ENCODE assay signal across 8 cellular contexts in genomic region chr2:55047677-55048299, GRCh38. TPM values are rescaled to one million over a fixed set of nuclear protein-coding genes. Genes with fewer than 3 reads are reported as not detected.
DNase-seq lines count a peak whose midpoint lies in the region; ATAC-seq and TF ChIP-seq lines count a peak whose summit lies in the region.

No MANE protein-coding gene starts in this region.

- H3K27me3 ChIP-seq in ascending aorta = no peaks in the 10 kb centered on the region

- intact Hi-C loops in ascending aorta (cut with DNase I) = loop anchor here (2.0 to 5.0 kb wide), 2 partner anchors 33 to 70 kb away; no protein-coding TSS in a partner anchor

- no peak for TF ChIP-seq CTCF in ascending aorta (IDR thresholded peaks at IDR 0.05)

- DNase-seq in NCI-H2029 treated with DMSO at 0.1 percent for 48 hours (lab: John Stamatoyannopoulos, UW) (peak; percentile 7), NCI-H2029 (lab: John Stamatoyannopoulos, UW) (no peak), NCI-H524 treated with DMSO at 0.1 percent for 48 hours (lab: John Stamatoyannopoulos, UW) (peak; percentile 38), ascending aorta (ENCODE audit: low spot score in 2 of 2) (no peak), iris pigment epithelial cell (ENCODE audit: low read depth) (peak; percentile 61), GDM1 (lab: John Stamatoyannopoulos, UW) (no peak)
- no peak for DNase-seq in stimulated activated naive CD8-positive, alpha-beta T cell treated with anti-CD3 and anti-CD28 coated beads, Interleukin-15, amount 100 ng/mL, for 72 hours

- peak overlapping the region; percentile 95 to 96 for H3K27ac ChIP-seq in ascending aorta

- H3K4me1 ChIP-seq in ascending aorta = peaks cover 2 to 22% of the 10 kb centered on the region in 2 donors

- no peaks in the 10 kb centered on the region for H3K9me3 ChIP-seq in ascending aorta

- H3K4me3 ChIP-seq in ascending aorta = peak overlapping the region; percentile 79 to 90

- peaks cover 41% of the 10 kb centered on the region for H3K4me1 Mint-ChIP-seq in stimulated activated naive CD8-positive, alpha-beta T cell treated with anti-CD3 and anti-CD28 coated beads, Interleukin-15, amount 100 ng/mL, for 72 hours

- H3K27me3 Mint-ChIP-seq in stimulated activated naive CD8-positive, alpha-beta T cell treated with anti-CD3 and anti-CD28 coated beads, Interleukin-15, amount 100 ng/mL, for 72 hours = no peaks in the 10 kb centered on the region

- H3K36me3 ChIP-seq in ascending aorta = no peaks in the 10 kb centered on the region

- no peaks in the 10 kb centered on the region for H3K9me3 Mint-ChIP-seq in stimulated activated naive CD8-positive, alpha-beta T cell treated with anti-CD3 and anti-CD28 coated beads, Interleukin-15, amount 100 ng/mL, for 72 hours

- ATAC-seq in stimulated activated naive CD8-positive, alpha-beta T cell treated with anti-CD3 and anti-CD28 coated beads, Interleukin-15, amount 100 ng/mL, for 72 hours = no peak
- ATAC-seq in HG02623 (IDR thresholded peaks at IDR 0.05; ENCODE audit: unreplicated experiment) = no peak

- peak overlapping the region in 1 of 2 donors; percentile 19 for H3K27ac Mint-ChIP-seq in stimulated activated naive CD8-positive, alpha-beta T cell treated with anti-CD3 and anti-CD28 coated beads, Interleukin-15, amount 100 ng/mL, for 72 hours

- peak overlapping the region; percentile 75 to 97 for H3K4me3 Mint-ChIP-seq in stimulated activated naive CD8-positive, alpha-beta T cell treated with anti-CD3 and anti-CD28 coated beads, Interleukin-15, amount 100 ng/mL, for 72 hours

RNA-seq across cellular contexts. Expression of gene RTN4, which starts 2.5 kb away (rescaled TPM):
- total RNA-seq in ascending aorta = 296 TPM

Comparison
In these comparisons a context has a peak if more than half of its experiments do, and no peak if none do; other contexts are left out.
1. DNase-seq: peak in NCI-H2029 treated with DMSO at 0.1 percent for 48 hours (single experiment), NCI-H524 treated with DMSO at 0.1 percent for 48 hours (single experiment) and iris pigment epithelial cell (single experiment); none in NCI-H2029 (single experiment), ascending aorta (0 of 2), stimulated activated naive CD8-positive, alpha-beta T cell treated with anti-CD3 and anti-CD28 coated beads, Interleukin-15, amount 100 ng/mL, for 72 hours (0 of 2) and GDM1 (single experiment).